In genomic region chr11:73201249-73201648, GRCh38 we compare ENCODE assay signal across 15 cellular contexts. TPM values are rescaled to one million over a fixed set of nuclear protein-coding genes. Genes with fewer than 3 reads are reported as not detected.
DNase-seq lines count a peak whose midpoint lies in the region; ATAC-seq, FAIRE-seq and TF ChIP-seq lines count a peak whose summit lies in the region.
"Had no signal": no experiment of that assay in that cellular context is flagged by ENCODE, and none has a peak within 500 bp of the region (broad histone marks: within the 10 kb centered on the region; RNA-seq: fewer than 3 reads in every experiment).

No MANE protein-coding gene starts in this region.

- intact Hi-C loops in mucosa of descending colon (cut with DNase I, micrococcal nuclease), result no loop called here

- peak; percentile 8 for ATAC-seq in mucosa of descending colon
- ATAC-seq in GM19452 (IDR thresholded peaks at IDR 0.05; ENCODE audit: unreplicated experiment), result no peak
- ATAC-seq in GM21447 (IDR thresholded peaks at IDR 0.05; ENCODE audit: unreplicated experiment), result no peak

- DNase-seq in DMS79 (lab: John Stamatoyannopoulos, UW), result peak; percentile 85
- DNase-seq in NCI-H82 (lab: John Stamatoyannopoulos, UW), result peak; percentile 77
- peak; percentile 49 for DNase-seq in fibroblast of gingiva (ENCODE audit: low read depth)
- peak in 1 of 3 donors; percentile 44 for DNase-seq in mucosa of descending colon
- no peak for DNase-seq in D721Med (ENCODE audit: insufficient read length, low spot score)
- DNase-seq in GM19239 (ENCODE audit: insufficient read length, low spot score), result no peak
- DNase-seq: activated CD4-positive, CD25-positive, alpha-beta regulatory T cell treated with anti-CD3 and anti-CD28 coated beads, Interleukin-2, amount 50 U/mL, for 72 hours; mesendoderm; MM.1S; NCI-H526 treated with DMSO at 0.1 percent for 48 hours; stimulated activated CD4-positive, alpha-beta T cell treated with anti-CD3 and anti-CD28 coated beads, Interleukin-4, amount 100 ng/mL, for 4 hours had no signal

- H3K4me1 ChIP-seq in mucosa of descending colon (ENCODE audit: low read depth), result peaks cover 21% of the 10 kb centered on the region

- TF ChIP-seq CTCF in mucosa of descending colon (IDR thresholded peaks at IDR 0.05) (no peak), D721Med (IDR thresholded peaks at IDR 0.05; ENCODE audit: insufficient read depth, missing control alignments) (no peak)

- FAIRE-seq in D721Med (lab: Jason Lieb, UNC) (no peak), GM19239 (lab: Jason Lieb, UNC) (no peak)

- no peak overlapping the region for H3K4me3 ChIP-seq in mucosa of descending colon
- H3K4me3 ChIP-seq: SJSA1 had no signal

- H3K36me3 ChIP-seq in mucosa of descending colon (ENCODE audit: low read depth), result no peaks in the 10 kb centered on the region
- H3K36me3 ChIP-seq: SJSA1 had no signal

- no peaks in the 10 kb centered on the region for H3K9me3 ChIP-seq in mucosa of descending colon
- H3K9me3 ChIP-seq: SJSA1 had no signal

RNA-seq across cellular contexts. Expression of gene P2RY2, which starts 16.8 kb away (rescaled TPM):
- 10 to 100 TPM in 2 of 3 donors, 1 to 10 TPM in 1; 7.6 to 20.6 (median 14.5) TPM for total RNA-seq in mucosa of descending colon
- total RNA-seq: CD4-positive, alpha-beta T cell; SJSA1 had no signal

RNA-seq across cellular contexts. Expression of gene FCHSD2, which starts 59.1 kb away (rescaled TPM):
- 10 to 100 TPM; 15.7 to 41.6 (median 21.6) TPM for total RNA-seq in mucosa of descending colon

Comparison
In these comparisons a context has a peak if more than half of its experiments do, and no peak if none do; other contexts are left out.
1. DNase-seq: peak in DMS79 (single experiment), NCI-H82 (single experiment) and fibroblast of gingiva (single experiment); none in D721Med (single experiment) and GM19239 (single experiment).